Comparison of ENCODE assay signal across 17 cellular contexts in the genomic region with DNA sequence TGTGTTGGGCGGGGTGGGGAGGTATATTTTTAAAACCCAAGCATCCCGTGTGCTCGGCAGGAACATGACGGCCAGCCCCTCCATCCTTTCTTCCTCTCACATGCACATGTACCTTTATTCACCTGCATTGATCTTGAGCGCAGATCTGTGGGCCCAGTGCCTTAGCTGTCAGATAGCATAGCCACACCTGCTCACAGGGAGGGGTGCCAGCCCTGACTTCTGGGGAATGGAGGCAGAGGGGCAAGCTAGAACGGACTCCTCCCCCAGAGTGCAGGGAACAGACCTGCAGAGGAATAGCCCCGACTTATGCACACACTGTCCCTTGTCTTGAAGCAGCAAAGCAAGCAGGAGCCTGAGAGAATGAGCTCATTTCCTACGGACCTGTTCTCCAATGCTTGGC. TPM values are rescaled to one million over a fixed set of nuclear protein-coding genes. Genes with fewer than 3 reads are reported as not detected.
DNase-seq lines count a peak whose midpoint lies in the region; ATAC-seq, FAIRE-seq and TF ChIP-seq lines count a peak whose summit lies in the region.
"Had no signal": no experiment of that assay in that cellular context is flagged by ENCODE, and none has a peak within 500 bp of the region (broad histone marks: within the 10 kb centered on the region; RNA-seq: fewer than 3 reads in every experiment).

No MANE protein-coding gene starts in this region.

- H2BK5ac ChIP-seq in H1 (ENCODE audit: low read depth, low read length) = no peak overlapping the region
- H2BK5ac ChIP-seq in neuronal stem cell (ENCODE audit: low read length) = no peak overlapping the region

- TF ChIP-seq POLR2A in H1 (IDR thresholded peaks at IDR 0.05; ENCODE audit: control extremely low read depth in 1 of 2, low read depth in 2 of 2, low read length in 2 of 2) = no peak

- H3K4me3 ChIP-seq in H7 (ENCODE audit: insufficient read depth, low read depth, low read length) (no peak overlapping the region), H1 (ENCODE audit: extremely low read depth in 1 of 4, insufficient read depth in 2 of 4, low read depth in 3 of 4, low read length in 4 of 4) (no peak overlapping the region), neuronal stem cell (ENCODE audit: low read length in 2 of 2) (peak overlapping the region in 1 of 2 donors; percentile 18)
- H3K4me3 ChIP-seq: BLaER1 treated with 17β-estradiol and CSF1 and Interleukin-3, amounts not matched to agents 10 nM and 100 nM; GM23248 had no signal

- H3K14ac ChIP-seq in H1 (ENCODE audit: insufficient read length) = no peak overlapping the region
- no peak overlapping the region for H3K14ac ChIP-seq in neuronal stem cell (ENCODE audit: low read length)

- H2BK20ac ChIP-seq in H1 (ENCODE audit: low read length) = no peak overlapping the region

- H2AFZ ChIP-seq in H1 (ENCODE audit: low read length) = no peak overlapping the region
- H2AFZ ChIP-seq in neuronal stem cell (ENCODE audit: low read length) = no peak overlapping the region
- H2AFZ ChIP-seq: GM23248 had no signal

- no peak for TF ChIP-seq RAD21 in H1 (IDR thresholded peaks at IDR 0.05 in 1 of 2, conservative IDR thresholded peaks at IDR 0.05 in 1 of 2; ENCODE audit: low read depth in 2 of 2, low read length in 2 of 2)

- H3K27me3 Mint-ChIP-seq in T-helper 17 cell = no peaks in the 10 kb centered on the region
- H3K27me3 Mint-ChIP-seq: B cell had no signal

- no peaks in the 10 kb centered on the region for H3K79me2 ChIP-seq in H1 (ENCODE audit: control insufficient read depth in 1 of 2, insufficient read depth in 2 of 2, low read length in 2 of 2)

- no peak for TF ChIP-seq EP300 in H1 (IDR thresholded peaks at IDR 0.05; ENCODE audit: borderline replicate concordance in 1 of 2, low read depth in 2 of 2, low read length in 2 of 2)

- 88% methylated on average over 8 of the region's 8 CpGs; no CpG with 5 or more reads in 1 of the 2 experiments for WGBS in H1 (ENCODE audit: extremely low coverage in 1 of 2, insufficient coverage in 1 of 2, insufficient read length in 1 of 2, insufficient replicate concordance in 2 of 2, low coverage in 1 of 2, low lambda C conversion rate in 2 of 2, missing lambda C conversion rate in 1 of 2), 2 experiments
- WGBS in neuronal stem cell (ENCODE audit: extremely low coverage in 2 of 2, insufficient read length in 2 of 2, insufficient replicate concordance in 1 of 2), 2 donors = no CpG with 5 or more reads among the region's 8 CpGs

- no peak for FAIRE-seq in H1 (lab: Jason Lieb, UNC)
- FAIRE-seq: D721Med, GM12892, GM18507 had no signal

- no peak for ATAC-seq in T-helper 17 cell
- no peak for ATAC-seq in HG03025 (IDR thresholded peaks at IDR 0.05; ENCODE audit: low FRiP score, unreplicated experiment)

- H4K8ac ChIP-seq in H1 (ENCODE audit: extremely low read depth, insufficient read depth, low read length) (no peak overlapping the region), neuronal stem cell (ENCODE audit: low read depth, low read length) (peak overlapping the region; percentile 31)

- no peak overlapping the region for H2BK120ac ChIP-seq in H1 (replicated peaks; ENCODE audit: low read depth, low read length)
- no peak overlapping the region for H2BK120ac ChIP-seq in neuronal stem cell (ENCODE audit: low read depth, low read length)

- H3K9ac ChIP-seq in H1 (replicated peaks in 1 of 4; ENCODE audit: extremely low read depth in 1 of 4, low read depth in 3 of 4, low read length in 3 of 4) (no peak overlapping the region), neuronal stem cell (ENCODE audit: low read depth, low read length, poor library complexity) (no peak overlapping the region)
- H3K9ac ChIP-seq: BLaER1 treated with 17β-estradiol and CSF1 and Interleukin-3, amounts not matched to agents 10 nM and 100 nM; GM23248 had no signal

- H3K23me2 ChIP-seq in H1 (ENCODE audit: low read depth, low read length) = no peaks in the 10 kb centered on the region

- H3K9me3 ChIP-seq in T-helper 17 cell (ENCODE audit: control insufficient read depth, low read length, poor library complexity, severe bottlenecking) = no peaks in the 10 kb centered on the region
- H3K9me3 ChIP-seq in H1 (ENCODE audit: insufficient read depth in 2 of 2, low read depth in 1 of 2, low read length in 1 of 2) = no peaks in the 10 kb centered on the region
- no peaks in the 10 kb centered on the region for H3K9me3 ChIP-seq in neuronal stem cell (replicated peaks in 1 of 2; ENCODE audit: control insufficient read depth in 2 of 2, insufficient read depth in 1 of 2, low read depth in 1 of 2, low read length in 2 of 2)
- H3K9me3 ChIP-seq: BLaER1 treated with 17β-estradiol and CSF1 and Interleukin-3, amounts not matched to agents 10 nM and 100 nM; Caco-2 had no signal

- H3K18ac ChIP-seq in H1 (ENCODE audit: extremely low read depth, low read length) (no peak overlapping the region), neuronal stem cell (ENCODE audit: low read length) (no peak overlapping the region)

- POLR2A ChIA-PET in H1 (lab: Charles Lee; ENCODE audit: partially characterized antibody) = interaction anchor here (0.7 to 2.0 kb wide), 7 partner anchors 11 to 141 kb away, joined by 3 to 11 read pairs (median 3); a partner anchor contains a TSS

- CTCF ChIA-PET in H1 (lab: Charles Lee; ENCODE audit: partially characterized antibody) = interaction anchor here (1.1 to 1.4 kb wide), 4 partner anchors 12 to 105 kb away, joined by 3 to 5 read pairs (median 3); no protein-coding TSS in a partner anchor

- H3K4me1 Mint-ChIP-seq in T-helper 17 cell = peaks cover 5% of the 10 kb centered on the region
- H3K4me1 Mint-ChIP-seq: B cell had no signal

- H4K91ac ChIP-seq in H1 (replicated peaks; ENCODE audit: insufficient read length, low read length) = no peak overlapping the region
- no peak overlapping the region for H4K91ac ChIP-seq in neuronal stem cell (ENCODE audit: low read depth, low read length, poor library complexity)

- H2AK5ac ChIP-seq in H1 (ENCODE audit: low read depth, low read length) = no peak overlapping the region
- no peak overlapping the region for H2AK5ac ChIP-seq in neuronal stem cell (ENCODE audit: low read depth, low read length)

- H4K20me1 ChIP-seq in H1 (replicated peaks in 1 of 2; ENCODE audit: control insufficient read depth in 1 of 2, insufficient read depth in 2 of 2, low read length in 2 of 2) = peaks cover 0 to 2% of the 10 kb centered on the region in 2 experiments

- H2BK12ac ChIP-seq in H1 (ENCODE audit: low read depth, low read length) (no peak overlapping the region), neuronal stem cell (ENCODE audit: low read length) (no peak overlapping the region)

- H3K27ac Mint-ChIP-seq in T-helper 17 cell = peak overlapping the region; percentile 6
- H3K27ac Mint-ChIP-seq: B cell had no signal

- H3K4me3 Mint-ChIP-seq in T-helper 17 cell = no peak overlapping the region
- H3K4me3 Mint-ChIP-seq: B cell, H9 had no signal

- H3K23ac ChIP-seq in H1 (ENCODE audit: insufficient read length) (no peak overlapping the region), neuronal stem cell (ENCODE audit: low read depth, low read length, poor library complexity) (no peak overlapping the region)

- no peaks in the 10 kb centered on the region for H3K79me1 ChIP-seq in H1 (ENCODE audit: low read depth, low read length)
- no peaks in the 10 kb centered on the region for H3K79me1 ChIP-seq in neuronal stem cell (ENCODE audit: low read depth, low read length)

- no peak overlapping the region for H3K56ac ChIP-seq in H1 (replicated peaks; ENCODE audit: insufficient read length, low read depth, low read length)

- H3K4me1 ChIP-seq in H1 (replicated peaks in 1 of 4; ENCODE audit: control insufficient read depth in 3 of 4, insufficient read depth in 4 of 4, low read length in 3 of 4) (no peaks in the 10 kb centered on the region; a peak in 1 of 7 replicates), neuronal stem cell (ENCODE audit: control insufficient read depth in 2 of 2, insufficient read depth in 1 of 2, low read depth in 1 of 2, low read length in 2 of 2) (peaks cover 0 to 6% of the 10 kb centered on the region in 2 donors)
- H3K4me1 ChIP-seq: Caco-2 had no signal

- no peak overlapping the region for H3K4me2 ChIP-seq in H1 (ENCODE audit: insufficient read depth in 1 of 2, low read depth in 2 of 2, low read length in 2 of 2)
- H3K4me2 ChIP-seq in neuronal stem cell (ENCODE audit: insufficient read depth, low read length, poor library complexity, severe bottlenecking) = no peak overlapping the region
- H3K4me2 ChIP-seq: BLaER1 treated with 17β-estradiol and CSF1 and Interleukin-3, amounts not matched to agents 10 nM and 100 nM had no signal

- no peak overlapping the region for H2BK15ac ChIP-seq in H1 (ENCODE audit: low read length)
- H2BK15ac ChIP-seq in neuronal stem cell (ENCODE audit: low read length) = no peak overlapping the region

- H3K27ac ChIP-seq in H1 (ENCODE audit: low read depth, low read length) (no peak overlapping the region), neuronal stem cell (replicated peaks; ENCODE audit: low read length) (no peak overlapping the region)
- H3K27ac ChIP-seq: BLaER1 treated with 17β-estradiol and CSF1 and Interleukin-3, amounts not matched to agents 10 nM and 100 nM; GM23248 had no signal

- DNase-seq in H7 = peak; percentile 20
- DNase-seq in T-helper 17 cell = no peak
- no peak for DNase-seq in H1 (ENCODE audit: low read depth in 1 of 2, low spot score in 2 of 2)
- no peak for DNase-seq in neuronal stem cell (ENCODE audit: low spot score)
- no peak for DNase-seq in Kasumi-1 (lab: John Stamatoyannopoulos, UW)
- no peak for DNase-seq in superior temporal gyrus (ENCODE audit: extremely low spot score)
- DNase-seq: Caco-2, DMS79, GDM1, GM23248, H9 had no signal

- H3K36me3 ChIP-seq in H7 (replicated peaks; ENCODE audit: control insufficient read depth, insufficient read depth, low read length) (peaks cover 2% of the 10 kb centered on the region), H1 (ENCODE audit: control insufficient read depth in 2 of 4, insufficient read depth in 4 of 4, low read length in 3 of 4) (peaks cover 0 to 22% (median 3%) of the 10 kb centered on the region in 4 experiments; a peak in 3 of 8 replicates), neuronal stem cell (replicated peaks in 1 of 2; ENCODE audit: control insufficient read depth in 2 of 2, insufficient read depth in 2 of 2, low read length in 2 of 2) (peaks cover 4 to 17% of the 10 kb centered on the region in 2 donors)

- H3K36me3 Mint-ChIP-seq in T-helper 17 cell (ENCODE audit: low read depth) = peaks cover 3% of the 10 kb centered on the region

- H3K4ac ChIP-seq in H1 (replicated peaks; ENCODE audit: insufficient read length, low read depth, low read length) = no peak overlapping the region
- no peak overlapping the region for H3K4ac ChIP-seq in neuronal stem cell (ENCODE audit: low read length)

- H3K27me3 ChIP-seq in H7 (ENCODE audit: control insufficient read depth, insufficient read depth, low read length) = no peaks in the 10 kb centered on the region
- no peaks in the 10 kb centered on the region for H3K27me3 ChIP-seq in H1 (replicated peaks in 1 of 4; ENCODE audit: control insufficient read depth in 3 of 4, extremely low read depth in 1 of 4, insufficient read depth in 3 of 4, low read length in 3 of 4)
- H3K27me3 ChIP-seq in neuronal stem cell (ENCODE audit: control insufficient read depth in 3 of 3, insufficient read depth in 3 of 3, low read depth in 1 of 3, low read length in 3 of 3) = no peaks in the 10 kb centered on the region
- H3K27me3 ChIP-seq: BLaER1 treated with 17β-estradiol and CSF1 and Interleukin-3, amounts not matched to agents 10 nM and 100 nM had no signal

- H4K5ac ChIP-seq in H1 (ENCODE audit: insufficient read length, low read depth, low read length) = no peak overlapping the region

- no peak for TF ChIP-seq CTCF in H1 (IDR thresholded peaks at IDR 0.05; ENCODE audit: control extremely low read depth in 1 of 3, insufficient read depth in 1 of 3, low read depth in 1 of 3, low read length in 3 of 3)

RNA-seq across cellular contexts. Expression of a gene that starts 56.1 kb away (rescaled TPM):
- total RNA-seq in H7 (2014; rRNA removed; shearing (Covaris generic)) = 132 and 149 TPM in 2 replicates
- total RNA-seq in T-helper 17 cell = 10 to 100 TPM; 13.4 to 19.6 TPM
- 105 and 110 TPM in 2 replicates for total RNA-seq in H1 (2021; fragmentation: NEBNext Ultra II Directional; extraction: Animal tissue kit (Norgen Biotek cat#: 25700))
- polyA plus RNA-seq in H1 (2011; rRNA removed) = 36.1 and 54.0 TPM in 2 replicates
- 48.2 TPM for polyA plus RNA-seq in H1 (2011; cell fraction: cytosol; rRNA removed)
- 38.4 TPM for polyA plus RNA-seq in H1 (2011; cell fraction: nucleus; rRNA removed)
- 43.5 to 72.3 TPM (median 47.2 TPM) in 4 replicates for polyA plus RNA-seq in H1 (2012, experiment 1 of 2)
- polyA plus RNA-seq in H1 (2012, experiment 2 of 2) = 13.5 TPM
- 41.5 TPM for polyA plus RNA-seq in H1 (2013, experiment 1 of 2)
- polyA plus RNA-seq in H1 (2013, experiment 2 of 2) = 43.0 TPM
- 92.4 and 110 TPM in 2 replicates for polyA minus RNA-seq in H1 (2011; rRNA and poly(A)+ RNA removed)
- 57.2 TPM for polyA minus RNA-seq in H1 (2011; cell fraction: cytosol; rRNA and poly(A)+ RNA removed)
- polyA minus RNA-seq in H1 (2011; cell fraction: nucleus; rRNA and poly(A)+ RNA removed) = 71.3 TPM
- 32.7 TPM for polyA plus RNA-seq in neuronal stem cell (2013, experiment 1 of 2)
- 33.9 TPM for polyA plus RNA-seq in neuronal stem cell (2013, experiment 2 of 2)
